ENCODE assay signal across 1 cellular context in genomic region chr17:8360260-8360659, GRCh38.
A peak's percentile ranks its signal among the peaks of the same experiment; 100 is the strongest.
TF ChIP-seq lines count a peak whose summit lies in the region.

No MANE protein-coding gene starts in this region.

TF ChIP-seq in K562, 482 proteins besides CTCF, POLR2A, EP300 and RAD21:
- TF ChIP-seq TFAM (CRISPR knock-in tag; conservative IDR thresholded peaks at IDR 0.05), result no peak
- no peak for TF ChIP-seq ZNF277 (CRISPR knock-in tag; IDR thresholded peaks at IDR 0.05; ENCODE audit: borderline replicate concordance)
- peak; percentile 63 for TF ChIP-seq MEIS2 (IDR thresholded peaks at IDR 0.05; ENCODE audit: partially characterized antibody)
- TF ChIP-seq PBX2 (CRISPR knock-in tag; IDR thresholded peaks at IDR 0.05; ENCODE audit: low read depth), result no peak
- TF ChIP-seq PBX2 (tag; conservative IDR thresholded peaks at IDR 0.05; ENCODE audit: low read depth), result peak; percentile 38
- TF ChIP-seq TEAD4 (IDR thresholded peaks at IDR 0.05; ENCODE audit: low read length), result no peak
- TF ChIP-seq TEAD4 (CRISPR knock-in tag; IDR thresholded peaks at IDR 0.05; ENCODE audit: borderline replicate concordance), result no peak
- no peak for TF ChIP-seq RBM17 (IDR thresholded peaks at IDR 0.05; ENCODE audit: borderline replicate concordance, low read depth, low read length)
- TF ChIP-seq FOXA3 (CRISPR knock-in tag; conservative IDR thresholded peaks at IDR 0.05 in 1 of 2, IDR thresholded peaks at IDR 0.05 in 1 of 2), result peak in 1 of 2 experiments; percentile 86; a peak in 2 of 4 replicates
- no peak for TF ChIP-seq ZNF589 (CRISPR knock-in tag; IDR thresholded peaks at IDR 0.05; ENCODE audit: low read depth)
- TF ChIP-seq ZNF830 (CRISPR knock-in tag; IDR thresholded peaks at IDR 0.05), result no peak
TF ChIP-seq in K562: peak in this region for 3.
